Comparison of ENCODE assay signal across 31 cellular contexts in genomic region chr19:39217094-39217493, GRCh38. TPM values are rescaled to one million over a fixed set of nuclear protein-coding genes. Genes with fewer than 3 reads are reported as not detected.
"Had no signal": no experiment of that assay in that cellular context is flagged by ENCODE, and none has a peak within 500 bp of the region (broad histone marks: within the 10 kb centered on the region; RNA-seq: fewer than 3 reads in every experiment).

No MANE protein-coding gene starts in this region.

- H3K9me3 ChIP-seq: colonic mucosa, gastrocnemius medialis had no signal

- DNase-seq: activated B cell treated with CpG ODN at 0.5 μM for 24 hours; activated CD4-positive, alpha-beta memory T cell treated with anti-CD3 and anti-CD28 coated beads for 36 hours; activated CD4-positive, alpha-beta T cell treated with anti-CD3 and anti-CD28 coated beads for 48 hours; activated CD8-positive, alpha-beta memory T cell treated with anti-CD3 and anti-CD28 coated beads, Interleukin-2, amount 50 U/mL, for 48 hours; activated CD8-positive, alpha-beta T cell treated with anti-CD3 and anti-CD28 coated beads, Interleukin-2, amount 10 ng/mL, durations not matched to agents 7 days and 5 days; activated gamma-delta T cell; activated naive CD4-positive, alpha-beta T cell; activated naive CD4-positive, alpha-beta T cell treated with anti-CD3 and anti-CD28 coated beads, Interleukin-2, amount 10 ng/mL, durations not matched to agents 7 days and 5 days; activated naive CD8-positive, alpha-beta T cell treated with anti-CD3 and anti-CD28 coated beads, Interleukin-2, amount 10 ng/mL, durations not matched to agents 7 days and 5 days; activated T-cell treated with anti-CD3 and anti-CD28 coated beads for 4 hours; activated T-cell treated with anti-CD3 and anti-CD28 coated beads, Interleukin-2, amount 50 U/mL, for 24 hours; activated T-cell treated with anti-CD3 and anti-CD28 coated beads, Interleukin-2, amount 50 U/mL, for 72 hours; central memory CD4-positive, alpha-beta T cell; cerebellar nuclear complex; colonic mucosa; effector CD8-positive, alpha-beta T cell; erythroblast; foreskin keratinocyte; gastrocnemius medialis; glutamatergic neuron; SW 1271; T-cell; T1000; WERI-Rb-1 had no signal

- H3K4me3 ChIP-seq: ascending aorta, breast epithelium, cardiac muscle cell, colonic mucosa, esophagus muscularis mucosa, gastrocnemius medialis had no signal

- H3K36me3 ChIP-seq: ascending aorta, breast epithelium, cardiac muscle cell, colonic mucosa, esophagus muscularis mucosa, gastrocnemius medialis, WERI-Rb-1 had no signal

- H3K4me1 ChIP-seq: ascending aorta, breast epithelium, colonic mucosa, esophagus muscularis mucosa, foreskin keratinocyte, gastrocnemius medialis had no signal

- H3K27me3 ChIP-seq: ascending aorta, breast epithelium, colonic mucosa, foreskin keratinocyte had no signal

- H3K27ac ChIP-seq: ascending aorta, breast epithelium, cardiac muscle cell, colonic mucosa, esophagus muscularis mucosa, foreskin keratinocyte, gastrocnemius medialis, WERI-Rb-1 had no signal

RNA-seq across cellular contexts. Expression of gene SYCN, which starts 13.0 kb away (rescaled TPM):
- total RNA-seq: activated B cell treated with CpG ODN at 0.5 μM for 24 hours; activated CD4-positive, alpha-beta memory T cell treated with anti-CD3 and anti-CD28 coated beads for 36 hours; activated CD8-positive, alpha-beta memory T cell treated with anti-CD3 and anti-CD28 coated beads for 36 hours; activated CD8-positive, alpha-beta T cell treated with anti-CD3 and anti-CD28 coated beads, Interleukin-2, amount 10 ng/mL, durations not matched to agents 7 days and 5 days; activated naive CD4-positive, alpha-beta T cell treated with anti-CD3 and anti-CD28 coated beads, Interleukin-2, amount 50 U/mL, for 72 hours; activated naive CD8-positive, alpha-beta T cell treated with anti-CD3 and anti-CD28 coated beads, Interleukin-2, amount 10 ng/mL, durations not matched to agents 7 days and 5 days; activated T-cell treated with anti-CD3 and anti-CD28 coated beads, Interleukin-2, amount 50 U/mL, for 72 hours; ascending aorta; breast epithelium; cardiac muscle cell; dermis microvascular lymphatic vessel endothelial cell; esophagus muscularis mucosa; foreskin keratinocyte; gastrocnemius medialis had no signal
- polyA plus RNA-seq: cardiac muscle cell, foreskin keratinocyte had no signal

RNA-seq across cellular contexts. Expression of gene NCCRP1, which starts 20.3 kb away (rescaled TPM):
- total RNA-seq: activated B cell treated with CpG ODN at 0.5 μM for 24 hours; activated CD4-positive, alpha-beta memory T cell treated with anti-CD3 and anti-CD28 coated beads for 36 hours; activated CD8-positive, alpha-beta memory T cell treated with anti-CD3 and anti-CD28 coated beads for 36 hours; activated CD8-positive, alpha-beta T cell treated with anti-CD3 and anti-CD28 coated beads, Interleukin-2, amount 10 ng/mL, durations not matched to agents 7 days and 5 days; activated naive CD4-positive, alpha-beta T cell treated with anti-CD3 and anti-CD28 coated beads, Interleukin-2, amount 50 U/mL, for 72 hours; activated naive CD8-positive, alpha-beta T cell treated with anti-CD3 and anti-CD28 coated beads, Interleukin-2, amount 10 ng/mL, durations not matched to agents 7 days and 5 days; activated T-cell treated with anti-CD3 and anti-CD28 coated beads, Interleukin-2, amount 50 U/mL, for 72 hours; ascending aorta; colonic mucosa; dermis microvascular lymphatic vessel endothelial cell; gastrocnemius medialis had no signal

RNA-seq across cellular contexts. Expression of gene IFNL3, which starts 27.7 kb away (rescaled TPM):
- total RNA-seq: activated B cell treated with CpG ODN at 0.5 μM for 24 hours; activated CD8-positive, alpha-beta memory T cell treated with anti-CD3 and anti-CD28 coated beads for 36 hours; activated CD8-positive, alpha-beta T cell treated with anti-CD3 and anti-CD28 coated beads, Interleukin-2, amount 10 ng/mL, durations not matched to agents 7 days and 5 days; activated naive CD8-positive, alpha-beta T cell treated with anti-CD3 and anti-CD28 coated beads, Interleukin-2, amount 10 ng/mL, durations not matched to agents 7 days and 5 days; ascending aorta; breast epithelium; cardiac muscle cell; colonic mucosa; dermis microvascular lymphatic vessel endothelial cell; esophagus muscularis mucosa; foreskin keratinocyte; gastrocnemius medialis; T-cell had no signal
- polyA plus RNA-seq: cardiac muscle cell, foreskin keratinocyte had no signal

RNA-seq across cellular contexts. Expression of gene IFNL4, which starts 31.6 kb away (rescaled TPM):
- total RNA-seq: activated B cell treated with CpG ODN at 0.5 μM for 24 hours; activated CD4-positive, alpha-beta memory T cell treated with anti-CD3 and anti-CD28 coated beads for 36 hours; activated CD8-positive, alpha-beta T cell treated with anti-CD3 and anti-CD28 coated beads, Interleukin-2, amount 10 ng/mL, durations not matched to agents 7 days and 5 days; activated naive CD4-positive, alpha-beta T cell treated with anti-CD3 and anti-CD28 coated beads, Interleukin-2, amount 50 U/mL, for 72 hours; activated naive CD8-positive, alpha-beta T cell treated with anti-CD3 and anti-CD28 coated beads, Interleukin-2, amount 10 ng/mL, durations not matched to agents 7 days and 5 days; activated T-cell treated with anti-CD3 and anti-CD28 coated beads, Interleukin-2, amount 50 U/mL, for 72 hours; ascending aorta; breast epithelium; cardiac muscle cell; colonic mucosa; dermis microvascular lymphatic vessel endothelial cell; esophagus muscularis mucosa; foreskin keratinocyte; gastrocnemius medialis; T-cell had no signal
- polyA plus RNA-seq: cardiac muscle cell, foreskin keratinocyte had no signal

RNA-seq across cellular contexts. Expression of gene IFNL2, which starts 51.1 kb away (rescaled TPM):
- total RNA-seq: activated B cell treated with CpG ODN at 0.5 μM for 24 hours; activated CD4-positive, alpha-beta memory T cell treated with anti-CD3 and anti-CD28 coated beads for 36 hours; activated CD8-positive, alpha-beta memory T cell treated with anti-CD3 and anti-CD28 coated beads for 36 hours; activated CD8-positive, alpha-beta T cell treated with anti-CD3 and anti-CD28 coated beads, Interleukin-2, amount 10 ng/mL, durations not matched to agents 7 days and 5 days; activated naive CD8-positive, alpha-beta T cell treated with anti-CD3 and anti-CD28 coated beads, Interleukin-2, amount 10 ng/mL, durations not matched to agents 7 days and 5 days; ascending aorta; breast epithelium; cardiac muscle cell; colonic mucosa; dermis microvascular lymphatic vessel endothelial cell; esophagus muscularis mucosa; foreskin keratinocyte; gastrocnemius medialis; T-cell had no signal
- polyA plus RNA-seq: cardiac muscle cell, foreskin keratinocyte had no signal
